Comparison of ENCODE assay signal across 1 cellular context in genomic region chr1:248871837-248872401, GRCh38.
TF ChIP-seq lines count a peak whose summit lies in the region.

No MANE protein-coding gene starts in this region.

TF ChIP-seq in WTC11, 78 proteins besides CTCF, POLR2A, EP300 and RAD21 (continued from another document):
- TF ChIP-seq ZNF281 (CRISPR knock-in tag; IDR thresholded peaks at IDR 0.05) (no peak), CBFB (CRISPR knock-in tag; IDR thresholded peaks at IDR 0.05; ENCODE audit: low read depth) (no peak), ARID4B (CRISPR knock-in tag; IDR thresholded peaks at IDR 0.05; ENCODE audit: borderline replicate concordance) (no peak), MXD4 (CRISPR knock-in tag; IDR thresholded peaks at IDR 0.05; ENCODE audit: borderline replicate concordance) (no peak), PRRX2 (CRISPR knock-in tag; IDR thresholded peaks at IDR 0.05) (no peak), CREM (CRISPR knock-in tag; IDR thresholded peaks at IDR 0.05) (no peak), NFYB (CRISPR knock-in tag; conservative IDR thresholded peaks at IDR 0.05; ENCODE audit: low read depth) (no peak), MLX (CRISPR knock-in tag; IDR thresholded peaks at IDR 0.05) (no peak), NR1H2 (CRISPR knock-in tag; IDR thresholded peaks at IDR 0.05) (no peak), ATF3 (CRISPR knock-in tag; conservative IDR thresholded peaks at IDR 0.05) (no peak), ZBTB21 (CRISPR knock-in tag; IDR thresholded peaks at IDR 0.05; ENCODE audit: borderline replicate concordance) (no peak)
